In genomic region chr17:29294580-29294900, GRCh38 we compare ENCODE assay signal across 8 cellular contexts.
A peak's percentile ranks its signal among the peaks of the same experiment; 100 is the strongest.
DNase-seq lines count a peak whose midpoint lies in the region; ATAC-seq and TF ChIP-seq lines count a peak whose summit lies in the region.

No MANE protein-coding gene starts in this region.

- H3K4me1 ChIP-seq in BLaER1 treated with 17β-estradiol and CSF1 and Interleukin-3, amounts not matched to agents 10 nM and 100 nM: peaks cover 13 to 32% (median 22%) of the 10 kb centered on the region in 10 experiments

- DNase-seq in NB4 (ENCODE audit: low read depth) (no peak), NCI-H2081 treated with DMSO at 0.1 percent for 48 hours (lab: John Stamatoyannopoulos, UW) (no peak), T-helper 9 cell (no peak), cerebellar cortex (ENCODE audit: low spot score) (no peak)

- peaks cover 37% of the 10 kb centered on the region for H3K36me3 Mint-ChIP-seq in dendritic cell treated with granulocyte-macrophage colony-stimulating factor and Interleukin-4, amounts not matched to agents 40 ng/mL and 50 ng/mL, for 4 days (ENCODE audit: low read depth)
- peaks cover 11% of the 10 kb centered on the region for H3K36me3 Mint-ChIP-seq in nephron (ENCODE audit: low read depth)

- peak overlapping the region; percentile 95 to 100 (median 98) for H3K4me3 ChIP-seq in BLaER1 treated with 17β-estradiol and CSF1 and Interleukin-3, amounts not matched to agents 10 nM and 100 nM
- H3K4me3 ChIP-seq in NB4 (ENCODE audit: low read depth, low read length): peak overlapping the region; percentile 95

- ATAC-seq in GM18517 (IDR thresholded peaks at IDR 0.05; ENCODE audit: unreplicated experiment): no peak

- TF ChIP-seq POLR2A in NB4 (IDR thresholded peaks at IDR 0.05; ENCODE audit: extremely low read depth, insufficient read length): no peak

- H4K20me1 ChIP-seq in BLaER1 treated with 17β-estradiol and CSF1 and Interleukin-3, amounts not matched to agents 10 nM and 100 nM: peaks cover 28 to 40% (median 36%) of the 10 kb centered on the region in 11 experiments

- TF ChIP-seq CTCF in NB4 (IDR thresholded peaks at IDR 0.05; ENCODE audit: low read depth, low read length) (no peak), nephron (IDR thresholded peaks at IDR 0.05; ENCODE audit: unreplicated experiment in 3 of 3) (no peak)

- peak overlapping the region; percentile 98 for H3K4me3 Mint-ChIP-seq in dendritic cell treated with granulocyte-macrophage colony-stimulating factor and Interleukin-4, amounts not matched to agents 40 ng/mL and 50 ng/mL, for 4 days
- H3K4me3 Mint-ChIP-seq in nephron: peak overlapping the region; percentile 100

- no peaks in the 10 kb centered on the region for H3K9me3 Mint-ChIP-seq in dendritic cell treated with granulocyte-macrophage colony-stimulating factor and Interleukin-4, amounts not matched to agents 40 ng/mL and 50 ng/mL, for 4 days
- H3K9me3 Mint-ChIP-seq in nephron: no peaks in the 10 kb centered on the region

- H3K4me1 Mint-ChIP-seq in dendritic cell treated with granulocyte-macrophage colony-stimulating factor and Interleukin-4, amounts not matched to agents 40 ng/mL and 50 ng/mL, for 4 days (ENCODE audit: low read depth): peaks cover 19% of the 10 kb centered on the region
- peaks cover 32% of the 10 kb centered on the region for H3K4me1 Mint-ChIP-seq in nephron

- no peaks in the 10 kb centered on the region for H3K27me3 ChIP-seq in BLaER1 treated with 17β-estradiol and CSF1 and Interleukin-3, amounts not matched to agents 10 nM and 100 nM

- H3K9me3 ChIP-seq in BLaER1 treated with 17β-estradiol and CSF1 and Interleukin-3, amounts not matched to agents 10 nM and 100 nM (replicated peaks in 1 of 11): no peaks in the 10 kb centered on the region

- H3K27ac Mint-ChIP-seq in dendritic cell treated with granulocyte-macrophage colony-stimulating factor and Interleukin-4, amounts not matched to agents 40 ng/mL and 50 ng/mL, for 4 days: peak overlapping the region; percentile 98
- H3K27ac Mint-ChIP-seq in nephron: peak overlapping the region; percentile 98 to 100 (median 100)

- H3K27ac ChIP-seq in BLaER1 treated with 17β-estradiol and CSF1 and Interleukin-3, amounts not matched to agents 10 nM and 100 nM: peak overlapping the region; percentile 91 to 100 (median 97)

- no peaks in the 10 kb centered on the region for H3K27me3 Mint-ChIP-seq in dendritic cell treated with granulocyte-macrophage colony-stimulating factor and Interleukin-4, amounts not matched to agents 40 ng/mL and 50 ng/mL, for 4 days
- H3K27me3 Mint-ChIP-seq in nephron (ENCODE audit: low read depth): no peaks in the 10 kb centered on the region

- intact Hi-C loops in dendritic cell treated with granulocyte-macrophage colony-stimulating factor and Interleukin-4, amounts not matched to agents 40 ng/mL and 50 ng/mL, for 4 days (cut with micrococcal nuclease): loop anchor here (1.0 to 10.0 kb wide), 4 partner anchors 82 to 342 kb away; partner anchors contain the start of genes PHF12 and TAOK1

- H3K9ac ChIP-seq in BLaER1 treated with 17β-estradiol and CSF1 and Interleukin-3, amounts not matched to agents 10 nM and 100 nM: peak overlapping the region; percentile 90 to 100 (median 98)

- peaks cover 8 to 24% (median 18%) of the 10 kb centered on the region in 11 experiments; a peak in 21 of 22 replicates for H3K36me3 ChIP-seq in BLaER1 treated with 17β-estradiol and CSF1 and Interleukin-3, amounts not matched to agents 10 nM and 100 nM

- H3K4me2 ChIP-seq in BLaER1 treated with 17β-estradiol and CSF1 and Interleukin-3, amounts not matched to agents 10 nM and 100 nM: peak overlapping the region; percentile 71 to 89 (median 80)
